In genomic region chr11:6410695-6411430, GRCh38 we compare ENCODE assay signal across 18 cellular contexts. TPM values are rescaled to one million over a fixed set of nuclear protein-coding genes. Genes with fewer than 3 reads are reported as not detected.
A peak's percentile ranks its signal among the peaks of the same experiment; 100 is the strongest.
DNase-seq lines count a peak whose midpoint lies in the region; ATAC-seq, FAIRE-seq and TF ChIP-seq lines count a peak whose summit lies in the region.
"Had no signal": no experiment of that assay in that cellular context is flagged by ENCODE, and none has a peak within 500 bp of the region (broad histone marks: within the 10 kb centered on the region; RNA-seq: fewer than 3 reads in every experiment).

No MANE protein-coding gene starts in this region.

- peaks cover 3% of the 10 kb centered on the region; the same call in 1 of the 2 replicates for H3K4me1 ChIP-seq in IMR-90 (ENCODE audit: control insufficient read depth, insufficient read depth, low read length)
- peaks cover 0 to 6% of the 10 kb centered on the region in 2 donors for H3K4me1 ChIP-seq in neuronal stem cell (ENCODE audit: control insufficient read depth in 2 of 2, insufficient read depth in 1 of 2, low read depth in 1 of 2, low read length in 2 of 2)
- H3K4me1 ChIP-seq: A549, SJCRH30 had no signal

- H4K5ac ChIP-seq in IMR-90 (ENCODE audit: low read depth, low read length), result no peak overlapping the region

- H3K36me3 ChIP-seq in IMR-90 (ENCODE audit: control insufficient read depth, insufficient read depth, low read length) (peaks cover 13% of the 10 kb centered on the region), neuronal stem cell (replicated peaks in 1 of 2; ENCODE audit: control insufficient read depth in 2 of 2, insufficient read depth in 2 of 2, low read length in 2 of 2) (peaks cover 12 to 34% of the 10 kb centered on the region in 2 donors)
- H3K36me3 ChIP-seq: SJCRH30 had no signal

- no peak for TF ChIP-seq CTCF in IMR-90 (conservative IDR thresholded peaks at IDR 0.05; ENCODE audit: low read depth, low read length)
- no peak for TF ChIP-seq CTCF in D721Med (IDR thresholded peaks at IDR 0.05; ENCODE audit: insufficient read depth, missing control alignments)

- no peak overlapping the region for H2BK20ac ChIP-seq in IMR-90 (ENCODE audit: low read depth, low read length)

- peaks cover 5 to 42% (median 16%) of the 10 kb centered on the region in 3 donors for H3K36me3 Mint-ChIP-seq in naive thymus-derived CD8-positive, alpha-beta T cell

- intact Hi-C loops in IMR-90 (cut with micrococcal nuclease), result no loop called here

- WGBS in IMR-90 (ENCODE audit: extremely low coverage in 2 of 2, insufficient read length in 1 of 2), 2 experiments, result 100% methylated on average over 1 of the region's 23 CpGs; no CpG with 5 or more reads in 1 of the 2 experiments
- WGBS in neuronal stem cell (ENCODE audit: extremely low coverage in 2 of 2, insufficient read length in 2 of 2, insufficient replicate concordance in 1 of 2), 2 donors, result no CpG with 5 or more reads among the region's 23 CpGs

- H3K56ac ChIP-seq in IMR-90 (ENCODE audit: extremely low read depth, insufficient read depth, low read length), result no peak overlapping the region

- H2BK120ac ChIP-seq in IMR-90 (ENCODE audit: low read depth, low read length) (no peak overlapping the region), neuronal stem cell (ENCODE audit: low read depth, low read length) (no peak overlapping the region)

- H3K4ac ChIP-seq in IMR-90 (ENCODE audit: low read depth, low read length) (no peak overlapping the region), neuronal stem cell (ENCODE audit: low read length) (no peak overlapping the region)

- BruUV-seq in IMR-90 (replicated peaks; lab: Mats Ljungman, UMichigan), result no TSS peak

- in situ Hi-C loops in IMR-90 (cut with MboI; ENCODE audit: low sequenced_read_pairs), result no loop called here

- H3K9ac ChIP-seq in IMR-90 (ENCODE audit: low read depth, low read length) (no peak overlapping the region), neuronal stem cell (ENCODE audit: low read depth, low read length, poor library complexity) (no peak overlapping the region)

- H2BK15ac ChIP-seq in IMR-90 (ENCODE audit: low read depth, low read length) (no peak overlapping the region), neuronal stem cell (ENCODE audit: low read length) (no peak overlapping the region)

- H3K4me3 ChIP-seq in IMR-90 (ENCODE audit: insufficient read depth, low read depth, low read length) (no peak overlapping the region), neuronal stem cell (ENCODE audit: low read length in 2 of 2) (no peak overlapping the region)
- H3K4me3 ChIP-seq: A549, PC-9, SJCRH30 had no signal

- no peak overlapping the region for H2BK5ac ChIP-seq in IMR-90 (ENCODE audit: low read depth, low read length, poor library complexity, severe bottlenecking)
- H2BK5ac ChIP-seq in neuronal stem cell (ENCODE audit: low read length), result no peak overlapping the region

- H4K8ac ChIP-seq in IMR-90 (ENCODE audit: low read depth in 2 of 2, low read length in 2 of 2), result no peak overlapping the region
- H4K8ac ChIP-seq in neuronal stem cell (ENCODE audit: low read depth, low read length), result no peak overlapping the region

- no peak overlapping the region for H3K14ac ChIP-seq in IMR-90 (replicated peaks; ENCODE audit: low read depth, low read length)
- no peak overlapping the region for H3K14ac ChIP-seq in neuronal stem cell (ENCODE audit: low read length)

- peak; percentile 78 for DNase-seq in Ammon's horn (ENCODE audit: low spot score)
- no peak for DNase-seq in IMR-90
- DNase-seq in neuronal stem cell (ENCODE audit: low spot score), result no peak
- no peak for DNase-seq in DMS153 treated with DMSO at 0.1 percent for 48 hours (lab: John Stamatoyannopoulos, UW; ENCODE audit: unreplicated experiment)
- no peak for DNase-seq in D721Med (ENCODE audit: insufficient read length, low spot score)
- no peak for DNase-seq in naive thymus-derived CD8-positive, alpha-beta T cell
- DNase-seq: DMS79, H9, NCI-H1417 treated with DMSO at 0.1 percent for 48 hours, NCI-H2029, NCI-H82, PC-9, SJCRH30 had no signal

- H3K79me1 ChIP-seq in IMR-90 (ENCODE audit: low read depth in 1 of 2, low read length in 2 of 2), result peaks cover 14 to 49% of the 10 kb centered on the region in 2 experiments
- H3K79me1 ChIP-seq in neuronal stem cell (ENCODE audit: low read depth, low read length), result peaks cover 4% of the 10 kb centered on the region

- no peaks in the 10 kb centered on the region for H3K9me3 Mint-ChIP-seq in naive thymus-derived CD8-positive, alpha-beta T cell
- H3K9me3 Mint-ChIP-seq: H9 had no signal

- H3K9me3 ChIP-seq in IMR-90 (ENCODE audit: control insufficient read depth, insufficient read depth, low read length), result no peaks in the 10 kb centered on the region
- H3K9me3 ChIP-seq in neuronal stem cell (replicated peaks in 1 of 2; ENCODE audit: control insufficient read depth in 2 of 2, insufficient read depth in 1 of 2, low read depth in 1 of 2, low read length in 2 of 2), result no peaks in the 10 kb centered on the region
- H3K9me3 ChIP-seq: A549, SJCRH30 had no signal

- dilution Hi-C loops in IMR-90 (cut with HindIII; ENCODE audit: low sequenced_read_pairs, unreplicated experiment), result no loop called here

- CTCF ChIA-PET in IMR-90 (lab: Yijun Ruan, JAX), result no interaction called here

- H3K27me3 Mint-ChIP-seq in naive thymus-derived CD8-positive, alpha-beta T cell, result no peaks in the 10 kb centered on the region

- H3K4me2 ChIP-seq in IMR-90 (ENCODE audit: low read depth, low read length) (no peak overlapping the region), neuronal stem cell (ENCODE audit: insufficient read depth, low read length, poor library complexity, severe bottlenecking) (no peak overlapping the region)
- H3K4me2 ChIP-seq: A549, PC-9 had no signal

- no peak for ATAC-seq in IMR-90 (ENCODE audit: low read depth)
- peak; percentile 14 for ATAC-seq in esophagus mucosa
- no peak for ATAC-seq in HG02678 (IDR thresholded peaks at IDR 0.05; ENCODE audit: unreplicated experiment)
- ATAC-seq in naive thymus-derived CD8-positive, alpha-beta T cell, result no peak
- ATAC-seq: A549 had no signal

- no peaks in the 10 kb centered on the region for H3K27me3 ChIP-seq in IMR-90 (ENCODE audit: control insufficient read depth, insufficient read depth, low read length)
- no peaks in the 10 kb centered on the region for H3K27me3 ChIP-seq in neuronal stem cell (ENCODE audit: control insufficient read depth in 3 of 3, insufficient read depth in 3 of 3, low read depth in 1 of 3, low read length in 3 of 3)
- H3K27me3 ChIP-seq: SJCRH30 had no signal

- H3K27ac ChIP-seq in IMR-90 (ENCODE audit: insufficient read depth, low read length) (no peak overlapping the region), neuronal stem cell (replicated peaks; ENCODE audit: low read length) (no peak overlapping the region)
- H3K27ac ChIP-seq: A549, C4-2B, PC-9, SJCRH30 had no signal

- no peak overlapping the region for H3K18ac ChIP-seq in IMR-90 (ENCODE audit: low read depth, low read length)
- peak overlapping the region; percentile 15 for H3K18ac ChIP-seq in neuronal stem cell (ENCODE audit: low read length)

- H3K9me1 ChIP-seq in IMR-90 (ENCODE audit: insufficient read depth, low read length), result peaks cover 27% of the 10 kb centered on the region

- FAIRE-seq in D721Med (lab: Jason Lieb, UNC), result no peak
- FAIRE-seq: A549 had no signal

- H2AK5ac ChIP-seq in IMR-90 (ENCODE audit: low read depth, low read length) (no peak overlapping the region), neuronal stem cell (ENCODE audit: low read depth, low read length) (no peak overlapping the region)

- H2AFZ ChIP-seq in IMR-90 (replicated peaks; ENCODE audit: low read length, poor library complexity) (no peak overlapping the region), neuronal stem cell (ENCODE audit: low read length) (no peak overlapping the region)
- H2AFZ ChIP-seq: PC-9 had no signal

- peaks cover 30% of the 10 kb centered on the region for H4K20me1 ChIP-seq in IMR-90 (ENCODE audit: insufficient read depth, low read length)

- H2BK12ac ChIP-seq in neuronal stem cell (ENCODE audit: low read length), result no peak overlapping the region

- H3K4me3 Mint-ChIP-seq in naive thymus-derived CD8-positive, alpha-beta T cell, result peak overlapping the region in 5 of 10 donors; percentile 8 to 67 (median 30)
- H3K4me3 Mint-ChIP-seq: H9 had no signal

- H4K91ac ChIP-seq in IMR-90 (ENCODE audit: insufficient read depth, low read depth, low read length), result no peak overlapping the region
- no peak overlapping the region for H4K91ac ChIP-seq in neuronal stem cell (ENCODE audit: low read depth, low read length, poor library complexity)

- peaks cover 25 to 50% (median 41%) of the 10 kb centered on the region in 4 donors for H3K4me1 Mint-ChIP-seq in naive thymus-derived CD8-positive, alpha-beta T cell

- TF ChIP-seq POLR2A in IMR-90 (IDR thresholded peaks at IDR 0.05; ENCODE audit: low read depth, low read length), result no peak

- POLR2A ChIA-PET in IMR-90 (lab: Charles Lee; ENCODE audit: unreplicated experiment), result no interaction called here
- POLR2A ChIA-PET in naive thymus-derived CD8-positive, alpha-beta T cell (lab: Charles Lee), result interaction anchor here (1.3 to 13.6 kb wide), 3 partner anchors 8 to 17 kb away, joined by 5 to 421 read pairs (median 121); partner anchors contain the start of genes APBB1 and SMPD1

- no peak for TF ChIP-seq RAD21 in IMR-90 (IDR thresholded peaks at IDR 0.05; ENCODE audit: low read length)

- H2AK9ac ChIP-seq in IMR-90 (replicated peaks; ENCODE audit: low read depth, low read length, poor library complexity), result peak overlapping the region; percentile 23

- H3K27ac Mint-ChIP-seq in naive thymus-derived CD8-positive, alpha-beta T cell, result peak overlapping the region in 5 of 10 donors; percentile 65 to 87 (median 75)
- H3K27ac Mint-ChIP-seq: H9 had no signal

- H3K23ac ChIP-seq in IMR-90 (ENCODE audit: low read depth, low read length) (no peak overlapping the region), neuronal stem cell (ENCODE audit: low read depth, low read length, poor library complexity) (peak overlapping the region; percentile 25)

RNA-seq across cellular contexts. Expression of gene APBB1, which starts 8.0 kb away (rescaled TPM):
- total RNA-seq in IMR-90 (2012; rRNA removed) (39.4 and 40.3 TPM in 2 replicates), esophagus mucosa (2.6 TPM)
- 44.1 and 45.7 TPM in 2 replicates for polyA plus RNA-seq in IMR-90 (2012; rRNA removed)
- 69.6 and 72.4 TPM in 2 replicates for polyA plus RNA-seq in IMR-90 (2012; cell fraction: cytosol; rRNA removed)
- 59.1 and 98.6 TPM in 2 replicates for polyA plus RNA-seq in IMR-90 (2012; cell fraction: nucleus; rRNA removed; ENCODE audit: low replicate concordance)
- polyA plus RNA-seq in neuronal stem cell (2013, experiment 1 of 2), result 47.1 TPM
- 45.6 TPM for polyA plus RNA-seq in neuronal stem cell (2013, experiment 2 of 2)
- 100 to 1,000 TPM; 135 to 141 TPM for total RNA-seq in naive thymus-derived CD8-positive, alpha-beta T cell
- 100 to 1,000 TPM; 115 to 196 (median 146) TPM for polyA plus RNA-seq in naive thymus-derived CD8-positive, alpha-beta T cell

RNA-seq across cellular contexts. Expression of gene SMPD1, which starts 20.6 kb away (rescaled TPM):
- 17.5 and 19.5 TPM in 2 replicates for total RNA-seq in IMR-90 (2012; rRNA removed)
- 108 and 118 TPM in 2 replicates for polyA plus RNA-seq in IMR-90 (2012; rRNA removed)
- 114 and 118 TPM in 2 replicates for polyA plus RNA-seq in IMR-90 (2012; cell fraction: cytosol; rRNA removed)
- 64.5 and 79.4 TPM in 2 replicates for polyA plus RNA-seq in IMR-90 (2012; cell fraction: nucleus; rRNA removed; ENCODE audit: low replicate concordance)
- total RNA-seq in esophagus mucosa, result 10.3 TPM
- 8.1 TPM for polyA plus RNA-seq in neuronal stem cell (2013, experiment 1 of 2)
- polyA plus RNA-seq in neuronal stem cell (2013, experiment 2 of 2), result 7.8 TPM
- total RNA-seq in naive thymus-derived CD8-positive, alpha-beta T cell, result 10 to 100 TPM; 54.8 to 62.0 TPM
- 10 to 100 TPM; 22.4 to 32.6 (median 31.7) TPM for polyA plus RNA-seq in naive thymus-derived CD8-positive, alpha-beta T cell

RNA-seq across cellular contexts. Expression of gene HPX, which starts 29.9 kb away (rescaled TPM):
- total RNA-seq in IMR-90 (2012; rRNA removed), result 0.36 and 0.56 TPM in 2 replicates
- polyA plus RNA-seq in IMR-90 (2012; rRNA removed), result 1.4 and 1.5 TPM in 2 replicates
- 0.03 and 0.24 TPM in 2 replicates for polyA plus RNA-seq in IMR-90 (2012; cell fraction: cytosol; rRNA removed)
- polyA plus RNA-seq in IMR-90 (2012; cell fraction: nucleus; rRNA removed; ENCODE audit: low replicate concordance), result 22.7 and 24.0 TPM in 2 replicates
- 0.64 TPM for total RNA-seq in esophagus mucosa
- 0.84 TPM for polyA plus RNA-seq in neuronal stem cell (2013, experiment 1 of 2)
- polyA plus RNA-seq in neuronal stem cell (2013, experiment 2 of 2), result 0.71 TPM
- 1 to 10 TPM; 1.6 to 1.7 TPM for total RNA-seq in naive thymus-derived CD8-positive, alpha-beta T cell
- polyA plus RNA-seq in naive thymus-derived CD8-positive, alpha-beta T cell, result not detected
- total RNA-seq: NCI-H460, SJCRH30 had no signal

Comparison
In these comparisons a context has a peak if more than half of its experiments do, and no peak if none do; other contexts are left out.
1. RNA of gene APBB1, which starts 8.0 kb away (total RNA-seq): 135 to 141 TPM in naive thymus-derived CD8-positive, alpha-beta T cell and 39.4 to 40.3 TPM in IMR-90; 2.6 TPM in esophagus mucosa (single experiment); every median in the first group is over 10 times any median in the second.